Comparison of ENCODE assay signal across 14 cellular contexts in the genomic region with DNA sequence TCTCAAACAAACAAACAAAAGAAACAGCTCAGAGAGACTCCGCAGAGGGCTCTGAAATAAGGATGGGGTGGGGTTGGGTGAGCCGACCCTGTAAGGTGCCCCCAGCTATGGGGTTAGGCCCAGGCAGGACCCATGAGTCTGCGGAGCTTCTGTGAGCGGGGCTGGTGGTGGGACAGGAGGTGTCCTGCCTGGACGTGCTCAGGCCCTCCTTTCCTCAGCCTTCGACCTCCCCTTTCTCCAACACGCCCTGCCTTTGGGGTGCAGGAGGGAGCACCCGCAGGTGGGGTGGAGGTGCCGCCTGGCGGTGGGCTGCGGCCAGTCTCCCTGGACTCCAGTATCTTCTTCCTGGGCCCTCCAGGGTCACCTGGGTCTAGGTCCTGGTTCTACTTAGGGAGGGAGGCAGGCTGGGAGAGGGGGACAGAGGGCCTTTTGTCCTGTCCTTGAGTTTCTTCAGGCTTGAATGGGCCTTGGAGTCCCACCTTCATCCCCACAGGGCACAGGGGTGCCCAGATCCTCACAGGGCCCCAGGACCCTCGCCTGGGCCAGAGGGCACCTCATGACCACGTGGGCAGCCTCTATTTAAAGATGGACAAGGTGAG. TPM values are rescaled to one million over a fixed set of nuclear protein-coding genes. Genes with fewer than 3 reads are reported as not detected.
A peak's percentile ranks its signal among the peaks of the same experiment; 100 is the strongest.
DNase-seq lines count a peak whose midpoint lies in the region; ATAC-seq and TF ChIP-seq lines count a peak whose summit lies in the region.
"Had no signal": no experiment of that assay in that cellular context is flagged by ENCODE, and none has a peak within 500 bp of the region (broad histone marks: within the 10 kb centered on the region; RNA-seq: fewer than 3 reads in every experiment).

No MANE protein-coding gene starts in this region.

- no peaks in the 10 kb centered on the region for H3K27me3 ChIP-seq in mammary epithelial cell (ENCODE audit: insufficient read depth, low read length)
- no peaks in the 10 kb centered on the region for H3K27me3 ChIP-seq in gastroesophageal sphincter
- no peaks in the 10 kb centered on the region for H3K27me3 ChIP-seq in ovary
- H3K27me3 ChIP-seq in uterus: no peaks in the 10 kb centered on the region

- H3K79me2 ChIP-seq in mammary epithelial cell (ENCODE audit: insufficient read depth, low read length): no peaks in the 10 kb centered on the region

- H3K9ac ChIP-seq in mammary epithelial cell (ENCODE audit: insufficient read depth, low read length): no peak overlapping the region

- no peak for TF ChIP-seq EP300 in gastroesophageal sphincter (IDR thresholded peaks at IDR 0.05)
- no peak for TF ChIP-seq EP300 in ovary (IDR thresholded peaks at IDR 0.05)

- no peak for TF ChIP-seq POLR2A in gastroesophageal sphincter (IDR thresholded peaks at IDR 0.05)
- TF ChIP-seq POLR2A in ovary (IDR thresholded peaks at IDR 0.05): no peak
- TF ChIP-seq POLR2A in uterus (IDR thresholded peaks at IDR 0.05): no peak

- H3K9me3 ChIP-seq in mammary epithelial cell (replicated peaks; ENCODE audit: insufficient read depth, low read length) (no peaks in the 10 kb centered on the region), gastroesophageal sphincter (no peaks in the 10 kb centered on the region), ovary (no peaks in the 10 kb centered on the region), uterus (no peaks in the 10 kb centered on the region)

- peaks cover 20% of the 10 kb centered on the region for H3K4me1 Mint-ChIP-seq in MCF 10A (ENCODE audit: insufficient read depth, unreplicated experiment)

- H3K27me3 Mint-ChIP-seq in MCF 10A (ENCODE audit: insufficient read depth, unreplicated experiment): no peaks in the 10 kb centered on the region
- H3K27me3 Mint-ChIP-seq: activated CD4-positive, alpha-beta T cell treated with anti-CD3 and anti-CD28 coated beads, Interleukin-2, amount 10 ng/mL, durations not matched to agents 24 days and 14 days had no signal

- CTCF ChIA-PET in MCF 10A (lab: Yijun Ruan, JAX): interaction anchor here (0.7 to 1.8 kb wide), 2 partner anchors 119 to 272 kb away, joined by 3 to 10 read pairs; no protein-coding TSS in a partner anchor
- CTCF ChIA-PET in mammary epithelial cell (lab: Charles Lee; ENCODE audit: low non-redundant PET): no interaction called here

- peak overlapping the region; percentile 19 for H3K27ac Mint-ChIP-seq in MCF 10A (ENCODE audit: low read depth, unreplicated experiment)
- H3K27ac Mint-ChIP-seq: activated CD4-positive, alpha-beta T cell treated with anti-CD3 and anti-CD28 coated beads, Interleukin-2, amount 10 ng/mL, durations not matched to agents 24 days and 14 days had no signal

- TF ChIP-seq CTCF in MCF 10A (IDR thresholded peaks at IDR 0.05; ENCODE audit: unreplicated experiment): no peak
- no peak for TF ChIP-seq CTCF in mammary epithelial cell (conservative IDR thresholded peaks at IDR 0.05 in 1 of 2, IDR thresholded peaks at IDR 0.05 in 1 of 2; ENCODE audit: extremely low read depth in 1 of 2, insufficient read depth in 1 of 2, low read depth in 1 of 2, low read length in 2 of 2)
- TF ChIP-seq CTCF in gastroesophageal sphincter (IDR thresholded peaks at IDR 0.05): no peak
- no peak for TF ChIP-seq CTCF in ovary (IDR thresholded peaks at IDR 0.05)
- no peak for TF ChIP-seq CTCF in uterus (IDR thresholded peaks at IDR 0.05)

- in situ Hi-C loops in mammary epithelial cell (cut with MboI; ENCODE audit: low sequenced_read_pairs in 2 of 2): no loop called here

- H3K27ac ChIP-seq in mammary epithelial cell (ENCODE audit: insufficient read depth, low read depth, low read length) (no peak overlapping the region), gastroesophageal sphincter (peak overlapping the region in 3 of 4 donors; percentile 79 to 88 (median 81)), ovary (no peak overlapping the region), uterus (peak overlapping the region; percentile 86 to 89)

- H3K4me3 ChIP-seq in mammary epithelial cell (replicated peaks in 1 of 3; ENCODE audit: insufficient read depth in 1 of 3, low read depth in 2 of 3, low read length in 3 of 3): no peak overlapping the region
- no peak overlapping the region for H3K4me3 ChIP-seq in gastroesophageal sphincter
- no peak overlapping the region for H3K4me3 ChIP-seq in ovary
- no peak overlapping the region for H3K4me3 ChIP-seq in uterus

- intact Hi-C loops in MCF 10A (cut with micrococcal nuclease): loop anchor here (5.0 kb wide), 1 partner anchor 42 kb away; a partner anchor contains a TSS
- intact Hi-C loops in mammary epithelial cell (cut with micrococcal nuclease): loop anchor here (5.0 kb wide), 1 partner anchor 42 kb away; a partner anchor contains a TSS
- intact Hi-C loops in ovary (cut with DNase I): no loop called here
- intact Hi-C loops in uterus (cut with DNase I; ENCODE audit: low total_unique reads): no loop called here

- no peaks in the 10 kb centered on the region for H3K9me3 Mint-ChIP-seq in MCF 10A (ENCODE audit: unreplicated experiment)
- H3K9me3 Mint-ChIP-seq: activated CD4-positive, alpha-beta T cell treated with anti-CD3 and anti-CD28 coated beads, Interleukin-2, amount 10 ng/mL, durations not matched to agents 24 days and 14 days had no signal

- ATAC-seq in gastroesophageal sphincter: no peak
- ATAC-seq in HG03097 (IDR thresholded peaks at IDR 0.05; ENCODE audit: low FRiP score, unreplicated experiment): no peak

- H2AFZ ChIP-seq in mammary epithelial cell (ENCODE audit: low read depth, low read length): no peak overlapping the region

- no peak overlapping the region for H3K4me3 Mint-ChIP-seq in MCF 10A (ENCODE audit: unreplicated experiment)
- H3K4me3 Mint-ChIP-seq: activated CD4-positive, alpha-beta T cell treated with anti-CD3 and anti-CD28 coated beads, Interleukin-2, amount 10 ng/mL, durations not matched to agents 24 days and 14 days had no signal

- no peak overlapping the region for H3K4me2 ChIP-seq in mammary epithelial cell (ENCODE audit: insufficient read depth, low read depth, low read length)

- no TSS peak for BruUV-seq in MCF 10A (replicated peaks; lab: Mats Ljungman, UMichigan)
- BruUV-seq in mammary epithelial cell (replicated peaks; lab: Mats Ljungman, UMichigan): no TSS peak

- whole genome bisulfite sequencing in mammary epithelial cell (ENCODE audit: low coverage, missing lambda C conversion rate): 86% methylated on average over 10 of the region's 13 CpGs
- 83% methylated on average over 2 of the region's 13 CpGs; no CpG with 5 or more reads in 1 of the 2 donors for WGBS in gastroesophageal sphincter (ENCODE audit: low coverage in 1 of 2), 2 donors
- WGBS in ovary, 3 donors: 84 to 94% (median 88%) methylated on average over 13 of the region's 13 CpGs

- POLR2A ChIA-PET in MCF 10A (lab: Yijun Ruan, JAX): no interaction called here

- peaks cover 5% of the 10 kb centered on the region for H3K4me1 ChIP-seq in mammary epithelial cell (ENCODE audit: insufficient read depth, low read length)
- peaks cover 0 to 83% (median 56%) of the 10 kb centered on the region in 3 donors for H3K4me1 ChIP-seq in gastroesophageal sphincter
- peaks cover 2% of the 10 kb centered on the region for H3K4me1 ChIP-seq in ovary (ENCODE audit: insufficient read depth)
- H3K4me1 ChIP-seq in uterus: peaks cover 0 to 28% of the 10 kb centered on the region in 2 donors

- H3K36me3 ChIP-seq in mammary epithelial cell (ENCODE audit: insufficient read depth, low read length) (no peaks in the 10 kb centered on the region), gastroesophageal sphincter (peaks cover 0 to 4% of the 10 kb centered on the region in 2 donors), ovary (no peaks in the 10 kb centered on the region), uterus (no peaks in the 10 kb centered on the region)

- no peak for DNase-seq in MCF 10A (ENCODE audit: unreplicated experiment)
- no peak for DNase-seq in mammary epithelial cell
- DNase-seq in ovary: peak in 3 of 5 donors; percentile 7 to 39 (median 13)
- peak; percentile 15 to 26 for DNase-seq in uterus
- DNase-seq in SW480 (ENCODE audit: low spot score): no peak
- DNase-seq in kidney glomerular epithelial cell (lab: John Stamatoyannopoulos, UW): no peak
- DNase-seq: activated CD4-positive, alpha-beta T cell treated with anti-CD3 and anti-CD28 coated beads, Interleukin-2, amount 10 ng/mL, durations not matched to agents 24 days and 14 days; activated naive CD4-positive, alpha-beta T cell; cerebellar nuclear complex; DMS53; NCI-H2171 had no signal

- dilution Hi-C loops in mammary epithelial cell (cut with HindIII; ENCODE audit: low sequenced_read_pairs): no loop called here

- no peaks in the 10 kb centered on the region for H3K36me3 Mint-ChIP-seq in MCF 10A (ENCODE audit: insufficient read depth, unreplicated experiment)

- H4K20me1 ChIP-seq in mammary epithelial cell (ENCODE audit: insufficient read depth, low read length): no peaks in the 10 kb centered on the region

RNA-seq across cellular contexts. Expression of a gene that starts 12.3 kb away (rescaled TPM):
- total RNA-seq in MCF 10A (2022) (not detected in 2 replicates), mammary epithelial cell (not detected), gastroesophageal sphincter (not detected), ovary (not detected), uterus (not detected)
- polyA plus RNA-seq in mammary epithelial cell (not detected), ovary (under 1 TPM in 1 of 2 donors, not detected in 1; 0.01 TPM)
- polyA minus RNA-seq in mammary epithelial cell: not detected
- total RNA-seq: activated CD4-positive, alpha-beta T cell treated with anti-CD3 and anti-CD28 coated beads, Interleukin-2, amount 10 ng/mL, durations not matched to agents 24 days and 14 days; OCI-LY7 had no signal

RNA-seq across cellular contexts. Expression of a gene that starts 26.6 kb away (rescaled TPM):
- total RNA-seq in MCF 10A (2022) (3.3 and 3.7 TPM in 2 replicates), mammary epithelial cell (1 to 10 TPM in 1 of 2 donors, under 1 TPM in 1; 0.17 to 2.0 TPM), gastroesophageal sphincter (100 to 1,000 TPM in 1 of 4 donors, 10 to 100 TPM in 3; 13.4 to 133 (median 47.7) TPM), ovary (10 to 100 TPM in 3 of 7 donors, 1 to 10 TPM in 4; 3.5 to 14.8 (median 9.0) TPM), uterus (100 to 1,000 TPM in 1 of 4 donors, 10 to 100 TPM in 3; 11.2 to 112 (median 25.1) TPM)
- polyA plus RNA-seq in mammary epithelial cell (not detected), ovary (10 to 100 TPM in 1 of 2 donors, 1 to 10 TPM in 1; 6.0 to 22.0 TPM)
- polyA minus RNA-seq in mammary epithelial cell: not detected

RNA-seq across cellular contexts. Expression of a gene that starts 40.1 kb away (rescaled TPM):
- total RNA-seq in MCF 10A (2022) (not detected in 2 replicates), mammary epithelial cell (not detected), gastroesophageal sphincter (1 to 10 TPM; 1.7 to 4.3 (median 2.5) TPM), ovary (1 to 10 TPM in 4 of 7 donors, not detected in 3; 1.4 to 5.7 (median 2.0) TPM), uterus (10 to 100 TPM in 2 of 4 donors, 1 to 10 TPM in 1, not detected in 1; 3.2 to 60.6 (median 29.3) TPM)
- polyA plus RNA-seq in mammary epithelial cell (not detected), ovary (1 to 10 TPM in 1 of 2 donors, under 1 TPM in 1; 0.22 to 9.0 TPM)
- not detected for polyA minus RNA-seq in mammary epithelial cell

RNA-seq across cellular contexts. Expression of a gene that starts 40.7 kb away (rescaled TPM):
- total RNA-seq in MCF 10A (2022): 43.3 and 77.7 TPM in 2 replicates
- total RNA-seq in mammary epithelial cell: 10 to 100 TPM in 1 of 2 donors, 1 to 10 TPM in 1; 8.8 to 44.7 TPM
- 34.8 TPM for polyA plus RNA-seq in mammary epithelial cell
- polyA minus RNA-seq in mammary epithelial cell: 4.3 TPM
- 1 to 10 TPM in 1 of 4 donors, not detected in 3; 1.0 TPM for total RNA-seq in gastroesophageal sphincter
- 1 to 10 TPM in 1 of 7 donors, under 1 TPM in 2, not detected in 4; 0.61 to 1.2 (median 0.70) TPM for total RNA-seq in ovary
- polyA plus RNA-seq in ovary: under 1 TPM in 1 of 2 donors, not detected in 1; 0.41 TPM
- total RNA-seq in uterus: 1 to 10 TPM in 1 of 4 donors, under 1 TPM in 1, not detected in 2; 0.95 to 1.5 TPM
- total RNA-seq: activated CD4-positive, alpha-beta T cell treated with anti-CD3 and anti-CD28 coated beads, Interleukin-2, amount 10 ng/mL, durations not matched to agents 24 days and 14 days had no signal

RNA-seq across cellular contexts. Expression of a gene that starts 44.7 kb away (rescaled TPM):
- total RNA-seq in MCF 10A (2022): 141 and 308 TPM in 2 replicates
- total RNA-seq in mammary epithelial cell: 100 to 1,000 TPM; 103 to 209 TPM
- polyA plus RNA-seq in mammary epithelial cell: 57.2 TPM
- polyA minus RNA-seq in mammary epithelial cell: 4.9 TPM
- 1 to 10 TPM in 1 of 4 donors, not detected in 3; 2.2 TPM for total RNA-seq in gastroesophageal sphincter
- 1 to 10 TPM in 1 of 7 donors, under 1 TPM in 1, not detected in 5; 0.24 to 2.4 TPM for total RNA-seq in ovary
- not detected for polyA plus RNA-seq in ovary
- 1 to 10 TPM in 1 of 4 donors, not detected in 3; 2.0 TPM for total RNA-seq in uterus
- total RNA-seq: activated CD4-positive, alpha-beta T cell treated with anti-CD3 and anti-CD28 coated beads, Interleukin-2, amount 10 ng/mL, durations not matched to agents 24 days and 14 days; OCI-LY7 had no signal

Comparison
In these comparisons a context has a peak if more than half of its experiments do, and no peak if none do; other contexts are left out.
1. DNase-seq: peak in ovary (3 of 5) and uterus (2 of 2); none in MCF 10A (single experiment), mammary epithelial cell (single experiment), SW480 (single experiment) and kidney glomerular epithelial cell (single experiment).
2. H3K27ac ChIP-seq: peak in gastroesophageal sphincter (3 of 4) and uterus (2 of 2); none in mammary epithelial cell (single experiment) and ovary (0 of 2).
3. intact Hi-C loops: an anchor here in MCF 10A (5.0 kb wide) and mammary epithelial cell (5.0 kb wide); none called in ovary and uterus.